In the genomic region with DNA sequence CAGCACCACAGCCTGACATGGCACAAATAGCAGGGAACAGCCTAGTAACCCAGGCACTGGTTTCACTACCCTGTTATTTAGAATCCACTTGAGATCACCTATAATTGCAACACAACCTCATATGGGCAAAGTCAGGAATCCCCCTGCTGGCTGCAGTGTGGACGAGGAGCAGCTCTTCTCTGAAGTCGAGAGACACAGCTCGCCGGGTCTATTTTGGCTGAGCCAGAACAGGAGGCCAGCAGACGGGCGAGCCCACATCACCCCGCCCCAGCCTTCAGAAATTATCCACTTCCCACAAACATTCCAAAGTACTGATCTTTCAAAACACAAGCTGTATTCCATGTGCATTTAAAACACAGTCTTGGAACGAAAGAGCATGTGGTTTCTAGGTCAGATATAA, we compare ENCODE assay signal across 10 cellular contexts.
DNase-seq lines count a peak whose midpoint lies in the region; ATAC-seq and TF ChIP-seq lines count a peak whose summit lies in the region.
"Had no signal": no experiment of that assay in that cellular context is flagged by ENCODE, and none has a peak within 500 bp of the region (broad histone marks: within the 10 kb centered on the region; RNA-seq: fewer than 3 reads in every experiment).

No MANE protein-coding gene starts in this region.

- H3K4me1 ChIP-seq in A673 (ENCODE audit: insufficient read depth, low read length, poor library complexity, severe bottlenecking), result peaks cover 8% of the 10 kb centered on the region
- peaks cover 20% of the 10 kb centered on the region for H3K4me1 ChIP-seq in IMR-90 (ENCODE audit: control insufficient read depth, insufficient read depth, low read length)
- H3K4me1 ChIP-seq in body of pancreas, result no peaks in the 10 kb centered on the region
- H3K4me1 ChIP-seq: SJCRH30 had no signal

- peak overlapping the region; percentile 33 for H2BK120ac ChIP-seq in IMR-90 (ENCODE audit: low read depth, low read length)

- POLR2A ChIA-PET in A673 (lab: Charles Lee; ENCODE audit: low non-redundant PET) (no interaction called here), IMR-90 (lab: Charles Lee; ENCODE audit: unreplicated experiment) (interaction anchor here (1.0 kb wide), 1 partner anchor 179 kb away, joined by 3 read pairs; a partner anchor contains a TSS)

- no peak overlapping the region for H3K56ac ChIP-seq in IMR-90 (ENCODE audit: extremely low read depth, insufficient read depth, low read length)

- intact Hi-C loops in A673 (cut with micrococcal nuclease; ENCODE audit: unreplicated experiment) (no loop called here), IMR-90 (cut with micrococcal nuclease) (loop anchor here (1.0 to 10.0 kb wide), 4 partner anchors 177 to 474 kb away; no protein-coding TSS in a partner anchor), body of pancreas (cut with DNase I) (loop anchor here (10.0 kb wide), 1 partner anchor 184 kb away; a partner anchor contains a TSS)

- peaks cover 8% of the 10 kb centered on the region for H4K20me1 ChIP-seq in IMR-90 (ENCODE audit: insufficient read depth, low read length)

- peak; percentile 43 for TF ChIP-seq CTCF in A673 (conservative IDR thresholded peaks at IDR 0.05; ENCODE audit: low read depth, low read length)
- TF ChIP-seq CTCF in IMR-90 (conservative IDR thresholded peaks at IDR 0.05; ENCODE audit: low read depth, low read length), result peak; percentile 52
- TF ChIP-seq CTCF in body of pancreas (IDR thresholded peaks at IDR 0.05), result peak in 1 of 7 experiments; percentile 12

- ATAC-seq in IMR-90 (ENCODE audit: low read depth) (peak; percentile 96), body of pancreas (peak; percentile 48), GM18867 (IDR thresholded peaks at IDR 0.05; ENCODE audit: unreplicated experiment) (no peak), esophagus mucosa (no peak), HG02623 (IDR thresholded peaks at IDR 0.05; ENCODE audit: unreplicated experiment) (no peak)
- ATAC-seq: CD8-positive, alpha-beta T cell had no signal

- H3K27ac ChIP-seq in A673 (ENCODE audit: low read depth, low read length, poor library complexity, severe bottlenecking) (no peak overlapping the region), IMR-90 (ENCODE audit: insufficient read depth, low read length) (peak overlapping the region; percentile 72; the same call in 1 of the 2 replicates), body of pancreas (no peak overlapping the region)
- H3K27ac ChIP-seq: SJCRH30 had no signal

- H2BK20ac ChIP-seq in IMR-90 (ENCODE audit: low read depth, low read length), result peak overlapping the region; percentile 40

- no TSS peak for BruUV-seq in A673 (replicated peaks; lab: Mats Ljungman, UMichigan)
- no TSS peak for BruUV-seq in IMR-90 (replicated peaks; lab: Mats Ljungman, UMichigan)

- peak overlapping the region; percentile 2 for H2AFZ ChIP-seq in IMR-90 (replicated peaks; ENCODE audit: low read length, poor library complexity)

- no peak overlapping the region for H3K4me3 ChIP-seq in A673 (ENCODE audit: low read depth, low read length, poor library complexity, severe bottlenecking)
- no peak overlapping the region for H3K4me3 ChIP-seq in IMR-90 (ENCODE audit: insufficient read depth, low read depth, low read length)
- no peak overlapping the region for H3K4me3 ChIP-seq in body of pancreas
- H3K4me3 ChIP-seq: SJCRH30 had no signal

- H3K9ac ChIP-seq in IMR-90 (ENCODE audit: low read depth, low read length), result peak overlapping the region; percentile 23; the same call in 1 of the 2 replicates

- peak overlapping the region; percentile 55 for H3K4me2 ChIP-seq in IMR-90 (ENCODE audit: low read depth, low read length)

- H2BK5ac ChIP-seq in IMR-90 (ENCODE audit: low read depth, low read length, poor library complexity, severe bottlenecking), result no peak overlapping the region

- TF ChIP-seq RAD21 in IMR-90 (IDR thresholded peaks at IDR 0.05; ENCODE audit: low read length), result peak; percentile 59

- peak overlapping the region; percentile 42; the same call in 1 of the 2 replicates for H3K23ac ChIP-seq in IMR-90 (ENCODE audit: low read depth, low read length)

- peak overlapping the region; percentile 18; the same call in 1 of the 2 replicates for H4K91ac ChIP-seq in IMR-90 (ENCODE audit: insufficient read depth, low read depth, low read length)

- H4K5ac ChIP-seq in IMR-90 (ENCODE audit: low read depth, low read length), result no peak overlapping the region

- WGBS in IMR-90 (ENCODE audit: extremely low coverage in 2 of 2, insufficient read length in 1 of 2), 2 experiments, result 5% methylated on average over 4 of the region's 8 CpGs; no CpG with 5 or more reads in 1 of the 2 experiments
- WGBS in body of pancreas, 2 donors, result 49 to 58% methylated on average over 8 of the region's 8 CpGs

- TF ChIP-seq POLR2A in IMR-90 (IDR thresholded peaks at IDR 0.05; ENCODE audit: low read depth, low read length) (no peak), body of pancreas (IDR thresholded peaks at IDR 0.05) (no peak)

- peak overlapping the region in 1 of 2 experiments; percentile 3; a peak in 1 of 4 replicates for H4K8ac ChIP-seq in IMR-90 (ENCODE audit: low read depth in 2 of 2, low read length in 2 of 2)

- H3K27me3 ChIP-seq in A673 (replicated peaks; ENCODE audit: insufficient read depth, low read depth, low read length, poor library complexity), result peaks cover 14% of the 10 kb centered on the region
- 0 out of 2 replicates have a peak, but pooled peaks cover 2% of the 10 kb centered on the region for H3K27me3 ChIP-seq in IMR-90 (ENCODE audit: control insufficient read depth, insufficient read depth, low read length)
- no peaks in the 10 kb centered on the region for H3K27me3 ChIP-seq in body of pancreas

- dilution Hi-C loops in IMR-90 (cut with HindIII; ENCODE audit: low sequenced_read_pairs, unreplicated experiment), result no loop called here

- peak overlapping the region; percentile 39 for H3K14ac ChIP-seq in IMR-90 (replicated peaks; ENCODE audit: low read depth, low read length)

- no peaks in the 10 kb centered on the region for H3K36me3 ChIP-seq in A673 (ENCODE audit: insufficient read depth, low read length, poor library complexity, severe bottlenecking)
- peaks cover 13% of the 10 kb centered on the region; the same call in 1 of the 2 replicates for H3K36me3 ChIP-seq in IMR-90 (ENCODE audit: control insufficient read depth, insufficient read depth, low read length)
- no peaks in the 10 kb centered on the region for H3K36me3 ChIP-seq in body of pancreas (replicated peaks in 1 of 2; ENCODE audit: insufficient read depth in 1 of 2, low read depth in 2 of 2)
- H3K36me3 ChIP-seq: SJCRH30 had no signal

- peak overlapping the region; percentile 18 for H2AK9ac ChIP-seq in IMR-90 (replicated peaks; ENCODE audit: low read depth, low read length, poor library complexity)

- no peak overlapping the region; the same call in 1 of the 2 replicates for H3K18ac ChIP-seq in IMR-90 (ENCODE audit: low read depth, low read length)

- H3K79me1 ChIP-seq in IMR-90 (ENCODE audit: low read depth in 1 of 2, low read length in 2 of 2), result 0 out of 4 replicates have a peak, but pooled peaks cover 0 to 6% of the 10 kb centered on the region in 2 experiments

- 0 out of 2 replicates have a peak overlapping the region, but pooled peaks have one; percentile 14 for H2AK5ac ChIP-seq in IMR-90 (ENCODE audit: low read depth, low read length)

- DNase-seq in A673 (ENCODE audit: low spot score) (peak; percentile 25), IMR-90 (peak; percentile 96), body of pancreas (peak in 3 of 4 donors; percentile 18 to 52 (median 23)), kidney tubule cell (ENCODE audit: low spot score) (peak; percentile 68), DMS153 treated with DMSO at 0.1 percent for 48 hours (lab: John Stamatoyannopoulos, UW; ENCODE audit: unreplicated experiment) (no peak)
- DNase-seq: CD8-positive, alpha-beta T cell had no signal

- in situ Hi-C loops in IMR-90 (cut with MboI; ENCODE audit: low sequenced_read_pairs), result loop anchor here (10.0 kb wide), 1 partner anchor 184 kb away; a partner anchor contains a TSS

- CTCF ChIA-PET in A673 (lab: Charles Lee) (interaction anchor here (0.5 to 1.3 kb wide), 2 partner anchors 10 to 178 kb away, joined by 3 read pairs; no protein-coding TSS in a partner anchor), IMR-90 (lab: Yijun Ruan, JAX) (interaction anchor here (0.6 to 2.0 kb wide), 11 partner anchors 10 to 856 kb away, joined by 3 to 14 read pairs (median 4); a partner anchor contains a TSS)

- peak overlapping the region; percentile 10; the same call in 1 of the 3 replicates for H2BK15ac ChIP-seq in IMR-90 (ENCODE audit: low read depth, low read length)

- peak overlapping the region; percentile 49; the same call in 1 of the 2 replicates for H3K4ac ChIP-seq in IMR-90 (ENCODE audit: low read depth, low read length)

- H3K9me3 ChIP-seq in A673 (ENCODE audit: low read depth, low read length, poor library complexity, severe bottlenecking) (no peaks in the 10 kb centered on the region), IMR-90 (ENCODE audit: control insufficient read depth, insufficient read depth, low read length) (no peaks in the 10 kb centered on the region), body of pancreas (no peaks in the 10 kb centered on the region)
- H3K9me3 ChIP-seq: SJCRH30 had no signal

- peaks cover 14% of the 10 kb centered on the region for H3K9me1 ChIP-seq in IMR-90 (ENCODE audit: insufficient read depth, low read length)

TF ChIP-seq in IMR-90, 13 proteins besides CTCF, POLR2A, EP300 and RAD21 (continues in another document):
- no peak for TF ChIP-seq BHLHE40 (IDR thresholded peaks at IDR 0.05; ENCODE audit: low read depth, low read length)
- TF ChIP-seq CHD1 (IDR thresholded peaks at IDR 0.05; ENCODE audit: low read depth, low read length), result no peak
- TF ChIP-seq MAZ (IDR thresholded peaks at IDR 0.05; ENCODE audit: borderline replicate concordance, low read depth, low read length), result peak; percentile 65; the same call in 1 of the 2 replicates
- no peak for TF ChIP-seq NFE2L2 (IDR thresholded peaks at IDR 0.05; ENCODE audit: low read depth, low read length)
- peak; percentile 12; the same call in 1 of the 2 replicates for TF ChIP-seq FOS (IDR thresholded peaks at IDR 0.05; ENCODE audit: low read depth, low read length)
- TF ChIP-seq, protein P1, sequence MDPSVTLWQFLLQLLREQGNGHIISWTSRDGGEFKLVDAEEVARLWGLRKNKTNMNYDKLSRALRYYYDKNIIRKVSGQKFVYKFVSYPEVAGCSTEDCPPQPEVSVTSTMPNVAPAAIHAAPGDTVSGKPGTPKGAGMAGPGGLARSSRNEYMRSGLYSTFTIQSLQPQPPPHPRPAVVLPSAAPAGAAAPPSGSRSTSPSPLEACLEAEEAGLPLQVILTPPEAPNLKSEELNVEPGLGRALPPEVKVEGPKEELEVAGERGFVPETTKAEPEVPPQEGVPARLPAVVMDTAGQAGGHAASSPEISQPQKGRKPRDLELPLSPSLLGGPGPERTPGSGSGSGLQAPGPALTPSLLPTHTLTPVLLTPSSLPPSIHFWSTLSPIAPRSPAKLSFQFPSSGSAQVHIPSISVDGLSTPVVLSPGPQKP (IDR thresholded peaks at IDR 0.05; ENCODE audit: borderline replicate concordance, low read depth, low read length), result no peak
- peak; percentile 91; the same call in 1 of the 2 replicates for TF ChIP-seq MXI1 (IDR thresholded peaks at IDR 0.05; ENCODE audit: borderline replicate concordance, low read depth, low read length)
- TF ChIP-seq RFX5 (IDR thresholded peaks at IDR 0.05; ENCODE audit: low read depth, low read length), result no peak
- peak; percentile 56 for TF ChIP-seq SMC3 (IDR thresholded peaks at IDR 0.05; ENCODE audit: low read depth, low read length)

Comparison
In these comparisons a context has a peak if more than half of its experiments do, and no peak if none do; other contexts are left out.
1. ATAC-seq: peak in IMR-90 (single experiment) and body of pancreas (single experiment); none in GM18867 (single experiment), esophagus mucosa (single experiment) and HG02623 (single experiment).